ENCODE assay signal across 12 cellular contexts in genomic region chr3:120172070-120172469, GRCh38.
DNase-seq lines count a peak whose midpoint lies in the region; ATAC-seq and TF ChIP-seq lines count a peak whose summit lies in the region.
"Had no signal": no experiment of that assay in that cellular context is flagged by ENCODE, and none has a peak within 500 bp of the region (broad histone marks: within the 10 kb centered on the region; RNA-seq: fewer than 3 reads in every experiment).

No MANE protein-coding gene starts in this region.

- peak overlapping the region; percentile 75 for H3K27ac Mint-ChIP-seq in MCF 10A (ENCODE audit: low read depth, unreplicated experiment)
- H3K27ac Mint-ChIP-seq: activated naive CD4-positive, alpha-beta T cell treated with anti-CD3 and anti-CD28 coated beads, Interleukin-2, amount 50 U/mL, for 24 hours had no signal

- TF ChIP-seq POLR2A in breast epithelium (IDR thresholded peaks at IDR 0.05) (no peak), adrenal gland (IDR thresholded peaks at IDR 0.05) (no peak), gastroesophageal sphincter (IDR thresholded peaks at IDR 0.05) (no peak)

- no peak for TF ChIP-seq EP300 in gastroesophageal sphincter (IDR thresholded peaks at IDR 0.05)

- peak overlapping the region in 1 of 2 donors; percentile 42 for H3K27ac ChIP-seq in breast epithelium
- H3K27ac ChIP-seq in adrenal gland: no peak overlapping the region
- peak overlapping the region in 1 of 4 donors; percentile 64 for H3K27ac ChIP-seq in gastroesophageal sphincter
- H3K27ac ChIP-seq in tibial artery: peak overlapping the region in 1 of 2 donors; percentile 49
- H3K27ac ChIP-seq: parathyroid adenoma had no signal

- peaks cover 37% of the 10 kb centered on the region for H3K4me1 Mint-ChIP-seq in MCF 10A (ENCODE audit: insufficient read depth, unreplicated experiment)
- H3K4me1 Mint-ChIP-seq: activated naive CD4-positive, alpha-beta T cell treated with anti-CD3 and anti-CD28 coated beads, Interleukin-2, amount 50 U/mL, for 24 hours had no signal

- ATAC-seq in gastroesophageal sphincter (peak; percentile 56), HG03175 (IDR thresholded peaks at IDR 0.05; ENCODE audit: unreplicated experiment) (no peak)

- no peaks in the 10 kb centered on the region for H3K9me3 Mint-ChIP-seq in MCF 10A (ENCODE audit: unreplicated experiment)
- H3K9me3 Mint-ChIP-seq: activated naive CD4-positive, alpha-beta T cell treated with anti-CD3 and anti-CD28 coated beads, Interleukin-2, amount 50 U/mL, for 24 hours had no signal

- H3K4me1 ChIP-seq in breast epithelium (no peaks in the 10 kb centered on the region), adrenal gland (replicated peaks in 1 of 2) (peaks cover under 1 to 3% of the 10 kb centered on the region in 2 donors), gastroesophageal sphincter (peaks cover 0 to 17% (median 6%) of the 10 kb centered on the region in 3 donors), tibial artery (peaks cover 0 to 28% (median 19%) of the 10 kb centered on the region in 4 donors)

- no peaks in the 10 kb centered on the region for H3K27me3 Mint-ChIP-seq in MCF 10A (ENCODE audit: insufficient read depth, unreplicated experiment)
- H3K27me3 Mint-ChIP-seq: activated naive CD4-positive, alpha-beta T cell treated with anti-CD3 and anti-CD28 coated beads, Interleukin-2, amount 50 U/mL, for 24 hours had no signal

- no peak overlapping the region for H3K4me3 Mint-ChIP-seq in MCF 10A (ENCODE audit: unreplicated experiment)
- H3K4me3 Mint-ChIP-seq: activated naive CD4-positive, alpha-beta T cell treated with anti-CD3 and anti-CD28 coated beads, Interleukin-2, amount 50 U/mL, for 24 hours had no signal

- BruUV-seq in MCF 10A (replicated peaks; lab: Mats Ljungman, UMichigan): no TSS peak

- no peaks in the 10 kb centered on the region for H3K27me3 ChIP-seq in breast epithelium
- H3K27me3 ChIP-seq in adrenal gland: no peaks in the 10 kb centered on the region
- no peaks in the 10 kb centered on the region for H3K27me3 ChIP-seq in gastroesophageal sphincter
- no peaks in the 10 kb centered on the region for H3K27me3 ChIP-seq in tibial artery

- H3K9me3 ChIP-seq in breast epithelium: no peaks in the 10 kb centered on the region
- H3K9me3 ChIP-seq in adrenal gland (replicated peaks in 1 of 3): no peaks in the 10 kb centered on the region
- no peaks in the 10 kb centered on the region for H3K9me3 ChIP-seq in gastroesophageal sphincter
- H3K9me3 ChIP-seq in tibial artery: no peaks in the 10 kb centered on the region

- CTCF ChIA-PET in MCF 10A (lab: Yijun Ruan, JAX): interaction anchor here (0.9 to 1.4 kb wide), 2 partner anchors 10 to 81 kb away, joined by 3 to 9 read pairs; no protein-coding TSS in a partner anchor

- intact Hi-C loops in MCF 10A (cut with micrococcal nuclease) (no loop called here), breast epithelium (cut with DNase I; ENCODE audit: low total_unique reads) (no loop called here), adrenal gland (cut with DNase I) (loop anchor here in 1 of 2 donors (10.0 kb wide), 1 partner anchor 277 kb away; no protein-coding TSS in a partner anchor), tibial artery (cut with DNase I; ENCODE audit: low total_unique reads) (no loop called here)

- POLR2A ChIA-PET in MCF 10A (lab: Yijun Ruan, JAX): interaction anchor here (0.6 to 11.8 kb wide), 6 partner anchors 11 to 280 kb away, joined by 3 to 174 read pairs (median 6); partner anchors contain the start of gene GSK3B

- H3K36me3 ChIP-seq in breast epithelium (no peaks in the 10 kb centered on the region), adrenal gland (replicated peaks in 1 of 2) (no peaks in the 10 kb centered on the region), gastroesophageal sphincter (peaks cover 0 to 4% of the 10 kb centered on the region in 2 donors), tibial artery (no peaks in the 10 kb centered on the region)

- H3K4me3 ChIP-seq in breast epithelium (no peak overlapping the region), adrenal gland (no peak overlapping the region), gastroesophageal sphincter (no peak overlapping the region), tibial artery (no peak overlapping the region)

- H3K36me3 Mint-ChIP-seq in MCF 10A (ENCODE audit: insufficient read depth, unreplicated experiment): no peaks in the 10 kb centered on the region
- H3K36me3 Mint-ChIP-seq: activated naive CD4-positive, alpha-beta T cell treated with anti-CD3 and anti-CD28 coated beads, Interleukin-2, amount 50 U/mL, for 24 hours had no signal

- DNase-seq in MCF 10A (ENCODE audit: unreplicated experiment) (peak; percentile 71), breast epithelium (ENCODE audit: low spot score in 2 of 2) (no peak), adrenal gland (peak; percentile 52 to 82 (median 66)), tibial artery (peak; percentile 60 to 82), activated gamma-delta T cell (lab: John Stamatoyannopoulos, UW) (no peak)
- DNase-seq in activated effector memory CD4-positive, alpha-beta T cell treated with Interleukin-2 at 50 U/mL for 16 hours: no peak
- DNase-seq: AML-193, SHP77 treated with DMSO at 0.1 percent for 48 hours had no signal

- TF ChIP-seq CTCF in MCF 10A (IDR thresholded peaks at IDR 0.05; ENCODE audit: unreplicated experiment): no peak
- no peak for TF ChIP-seq CTCF in breast epithelium (IDR thresholded peaks at IDR 0.05)
- TF ChIP-seq CTCF in adrenal gland (IDR thresholded peaks at IDR 0.05): no peak
- TF ChIP-seq CTCF in gastroesophageal sphincter (IDR thresholded peaks at IDR 0.05): no peak
- TF ChIP-seq CTCF in tibial artery (IDR thresholded peaks at IDR 0.05): no peak

- 47 to 68% (median 51%) methylated on average over 6 of the region's 6 CpGs for WGBS in adrenal gland, 4 donors
- 45 to 60% methylated on average over 1 to 6 of the region's 6 CpGs for WGBS in gastroesophageal sphincter (ENCODE audit: low coverage in 1 of 2), 2 donors

Comparison
In these comparisons a context has a peak if more than half of its experiments do, and no peak if none do; other contexts are left out.
1. DNase-seq: peak in MCF 10A (single experiment), adrenal gland (7 of 7) and tibial artery (2 of 2); none in breast epithelium (0 of 2), activated effector memory CD4-positive, alpha-beta T cell treated with Interleukin-2 at 50 U/mL for 16 hours (single experiment) and activated gamma-delta T cell (single experiment).